Comparison of ENCODE assay signal across 13 cellular contexts in the genomic region with DNA sequence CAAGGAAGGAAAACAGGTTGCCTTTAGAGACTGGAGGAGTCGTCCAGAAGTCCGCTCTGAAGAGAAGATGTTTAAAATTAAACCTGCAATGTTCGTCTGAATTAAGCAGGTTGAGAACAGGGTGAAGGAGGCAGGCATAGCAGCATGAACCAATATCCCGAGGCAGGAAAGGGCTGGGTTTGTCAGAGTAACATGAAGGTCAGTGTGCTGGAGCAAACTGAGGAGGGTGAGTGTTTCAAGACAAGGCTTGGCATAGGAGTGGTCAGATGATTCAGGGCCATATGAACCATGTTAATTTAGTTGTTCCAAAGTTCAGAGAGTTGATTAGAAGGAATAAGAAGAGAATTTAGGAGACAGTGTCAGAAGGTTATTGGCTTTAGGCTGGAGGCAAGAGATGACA.
DNase-seq lines count a peak whose midpoint lies in the region; ATAC-seq and TF ChIP-seq lines count a peak whose summit lies in the region.
"Had no signal": no experiment of that assay in that cellular context is flagged by ENCODE, and none has a peak within 500 bp of the region (broad histone marks: within the 10 kb centered on the region; RNA-seq: fewer than 3 reads in every experiment).

No MANE protein-coding gene starts in this region.

- no peak overlapping the region for H3K4me3 Mint-ChIP-seq in memory B cell
- H3K4me3 Mint-ChIP-seq: neural crest cell had no signal

- H3K4me3 ChIP-seq in heart left ventricle (no peak overlapping the region), colonic mucosa (no peak overlapping the region), transverse colon (no peak overlapping the region)
- H3K4me3 ChIP-seq: uterus had no signal

- ATAC-seq in heart left ventricle, result peak in 3 of 4 donors; percentile 63 to 74 (median 66)
- ATAC-seq in memory B cell (ENCODE audit: low read depth), result no peak

- H3K27ac ChIP-seq in heart left ventricle, result peak overlapping the region in 1 of 12 donors; percentile 4
- no peak overlapping the region for H3K27ac ChIP-seq in colonic mucosa
- H3K27ac ChIP-seq in transverse colon, result peak overlapping the region; percentile 34 to 66 (median 55)

- intact Hi-C loops in heart left ventricle (cut with DNase I) (loop anchor here in 1 of 10 donors (5.0 kb wide), 1 partner anchor 36 kb away; no protein-coding TSS in a partner anchor), cardiac septum (cut with DNase I) (no loop called here), colonic mucosa (cut with DNase I) (no loop called here), transverse colon (cut with DNase I; ENCODE audit: low total_unique reads) (no loop called here)

- peak overlapping the region; percentile 31 for H3K27ac Mint-ChIP-seq in memory B cell

- H3K27me3 ChIP-seq in heart left ventricle, result no peaks in the 10 kb centered on the region
- no peaks in the 10 kb centered on the region for H3K27me3 ChIP-seq in colonic mucosa
- H3K27me3 ChIP-seq in transverse colon, result no peaks in the 10 kb centered on the region
- H3K27me3 ChIP-seq: uterus had no signal

- peaks cover 6% of the 10 kb centered on the region for H3K9me3 Mint-ChIP-seq in memory B cell

- in situ Hi-C loops in transverse colon (cut with MboI; ENCODE audit: low pct_ligation_motif_present in 1 of 4, low pct_unique_long_range_greater_than_20kb in 1 of 4, low sequenced_read_pairs in 3 of 4), result no loop called here

- H3K36me3 ChIP-seq in heart left ventricle, result no peaks in the 10 kb centered on the region
- H3K36me3 ChIP-seq in colonic mucosa, result no peaks in the 10 kb centered on the region
- no peaks in the 10 kb centered on the region for H3K36me3 ChIP-seq in transverse colon
- H3K36me3 ChIP-seq: uterus had no signal

- TF ChIP-seq EP300 in transverse colon (IDR thresholded peaks at IDR 0.05; ENCODE audit: low read depth), result no peak

- H3K9ac ChIP-seq in colonic mucosa (ENCODE audit: low read depth in 2 of 2, low read length in 2 of 2), result no peak overlapping the region

- WGBS in heart left ventricle, 4 donors, result 41 to 49% (median 49%) methylated on average over 4 of the region's 4 CpGs
- 58 to 84% methylated on average over 3 to 4 of the region's 4 CpGs for WGBS in transverse colon (ENCODE audit: low coverage in 1 of 2), 2 donors

- TF ChIP-seq CTCF in heart left ventricle (IDR thresholded peaks at IDR 0.05), result no peak
- no peak for TF ChIP-seq CTCF in colonic mucosa (IDR thresholded peaks at IDR 0.05)
- TF ChIP-seq CTCF in transverse colon (IDR thresholded peaks at IDR 0.05), result no peak

- H3K4me1 Mint-ChIP-seq in memory B cell, result peaks cover 22% of the 10 kb centered on the region
- H3K4me1 Mint-ChIP-seq: neural crest cell had no signal

- DNase-seq in heart left ventricle, result no peak
- DNase-seq in cardiac septum (ENCODE audit: low spot score), result no peak
- peak; percentile 29 for DNase-seq in colonic mucosa
- no peak for DNase-seq in memory B cell (ENCODE audit: low spot score in 2 of 2)
- peak; percentile 17 for DNase-seq in transverse colon
- no peak for DNase-seq in pons (ENCODE audit: low spot score)
- no peak for DNase-seq in CD1c-positive myeloid dendritic cell (ENCODE audit: extremely low spot score)
- no peak for DNase-seq in iPS-NIHi11 (ENCODE audit: low spot score)
- DNase-seq: ACHN; activated CD4-positive, alpha-beta T cell treated with anti-CD3 and anti-CD28 coated beads for 48 hours; cerebellar nuclear complex; uterus had no signal

- TF ChIP-seq POLR2A in heart left ventricle (IDR thresholded peaks at IDR 0.05) (no peak), transverse colon (IDR thresholded peaks at IDR 0.05) (no peak)

- peaks cover 21% of the 10 kb centered on the region for H3K36me3 Mint-ChIP-seq in memory B cell

- peaks cover 0 to 11% (median 0%) of the 10 kb centered on the region in 12 donors for H3K9me3 ChIP-seq in heart left ventricle
- no peaks in the 10 kb centered on the region for H3K9me3 ChIP-seq in colonic mucosa
- H3K9me3 ChIP-seq in transverse colon, result no peaks in the 10 kb centered on the region
- H3K9me3 ChIP-seq: uterus had no signal

- no peaks in the 10 kb centered on the region for H3K27me3 Mint-ChIP-seq in memory B cell

- peaks cover 0 to 51% (median 25%) of the 10 kb centered on the region in 12 donors for H3K4me1 ChIP-seq in heart left ventricle
- no peaks in the 10 kb centered on the region for H3K4me1 ChIP-seq in colonic mucosa
- H3K4me1 ChIP-seq in transverse colon, result peaks cover 0 to 43% (median 16%) of the 10 kb centered on the region in 4 donors

Comparison
In these comparisons a context has a peak if more than half of its experiments do, and no peak if none do; other contexts are left out.
1. DNase-seq: peak in colonic mucosa (single experiment) and transverse colon (single experiment); none in heart left ventricle (0 of 5), cardiac septum (single experiment), memory B cell (0 of 2), pons (single experiment), CD1c-positive myeloid dendritic cell (single experiment) and iPS-NIHi11 (single experiment).